ENCODE assay signal across 1 cellular context in genomic region chr15:79248183-79248582, GRCh38.
TF ChIP-seq lines count a peak whose summit lies in the region.

No MANE protein-coding gene starts in this region.

TF ChIP-seq in IMR-90, 13 proteins besides CTCF, POLR2A, EP300 and RAD21 (continued from another document):
- TF ChIP-seq MAZ (IDR thresholded peaks at IDR 0.05; ENCODE audit: borderline replicate concordance, low read depth, low read length) (no peak), SMC3 (IDR thresholded peaks at IDR 0.05; ENCODE audit: low read depth, low read length) (no peak), CHD1 (IDR thresholded peaks at IDR 0.05; ENCODE audit: low read depth, low read length) (no peak), CEBPB (IDR thresholded peaks at IDR 0.05; ENCODE audit: low read depth, low read length) (no peak), RCOR1 (IDR thresholded peaks at IDR 0.05; ENCODE audit: insufficient replicate concordance, low read length) (no peak), ELK1 (IDR thresholded peaks at IDR 0.05; ENCODE audit: borderline replicate concordance, low read depth, low read length) (no peak), MAFK (IDR thresholded peaks at IDR 0.05; ENCODE audit: low read depth, low read length) (no peak), NFE2L2 (IDR thresholded peaks at IDR 0.05; ENCODE audit: low read depth, low read length) (no peak), BHLHE40 (IDR thresholded peaks at IDR 0.05; ENCODE audit: low read depth, low read length) (no peak), RFX5 (IDR thresholded peaks at IDR 0.05; ENCODE audit: low read depth, low read length) (no peak), MXI1 (IDR thresholded peaks at IDR 0.05; ENCODE audit: borderline replicate concordance, low read depth, low read length) (no peak), USF2 (IDR thresholded peaks at IDR 0.05; ENCODE audit: low read depth, low read length) (no peak)
